8 cellular contexts compared by ENCODE assay signal in the genomic region with DNA sequence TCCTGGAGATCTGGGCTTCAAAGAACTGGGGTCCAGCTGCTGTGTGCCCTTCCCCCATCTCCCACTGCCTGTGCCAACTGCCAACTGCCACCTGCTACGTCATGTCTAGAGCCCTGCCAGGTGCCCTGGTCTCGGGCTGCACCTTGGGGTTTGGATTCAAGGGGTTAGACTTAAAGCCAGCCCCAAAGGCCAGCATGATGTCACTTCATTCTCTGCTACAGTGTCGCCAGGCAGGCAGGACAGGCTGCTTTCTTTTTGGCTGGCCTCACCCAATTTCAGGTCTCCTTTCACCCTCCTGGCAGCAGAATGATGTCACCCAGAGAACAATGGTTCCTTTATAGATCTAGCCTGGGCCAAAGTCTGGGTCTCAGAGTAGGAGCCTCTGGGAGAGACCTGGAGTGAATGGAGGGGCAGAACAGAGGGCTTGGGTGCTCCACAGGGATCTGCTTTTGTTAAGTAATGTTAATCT.
DNase-seq lines count a peak whose midpoint lies in the region; ATAC-seq and TF ChIP-seq lines count a peak whose summit lies in the region.

No MANE protein-coding gene starts in this region.

- no peaks in the 10 kb centered on the region for H3K9me3 ChIP-seq in suprapubic skin

- no peak for TF ChIP-seq EP300 in Ishikawa (IDR thresholded peaks at IDR 0.05; ENCODE audit: borderline replicate concordance)
- TF ChIP-seq EP300 in suprapubic skin (IDR thresholded peaks at IDR 0.05) = no peak

- ATAC-seq in GM18873 (IDR thresholded peaks at IDR 0.05; ENCODE audit: low FRiP score, unreplicated experiment) = no peak
- no peak for ATAC-seq in GM18867 (IDR thresholded peaks at IDR 0.05; ENCODE audit: unreplicated experiment)
- ATAC-seq in HG03442 (IDR thresholded peaks at IDR 0.05; ENCODE audit: unreplicated experiment) = no peak
- no peak for ATAC-seq in GM19452 (IDR thresholded peaks at IDR 0.05; ENCODE audit: unreplicated experiment)

- no peak overlapping the region for H3K4me3 ChIP-seq in suprapubic skin

- H3K27me3 ChIP-seq in suprapubic skin = no peaks in the 10 kb centered on the region

- no peaks in the 10 kb centered on the region for H3K36me3 ChIP-seq in suprapubic skin

- H3K4me1 ChIP-seq in suprapubic skin = peaks cover 20% of the 10 kb centered on the region

- H3K27ac ChIP-seq in suprapubic skin = peak overlapping the region; percentile 71

- peak; percentile 95 for DNase-seq in SW480 (ENCODE audit: low spot score)
- DNase-seq in iPS-NIHi7 (ENCODE audit: extremely low spot score) = peak; percentile 43
- no peak for DNase-seq in suprapubic skin (ENCODE audit: low spot score in 2 of 2)

- WGBS in suprapubic skin = 65% methylated on average over 3 of the region's 3 CpGs

- no peak for TF ChIP-seq POLR2A in suprapubic skin (IDR thresholded peaks at IDR 0.05)

- no peak for TF ChIP-seq CTCF in suprapubic skin (IDR thresholded peaks at IDR 0.05)

- TF ChIP-seq RAD21 in Ishikawa (IDR thresholded peaks at IDR 0.05; ENCODE audit: low read depth) = no peak; the same call in 1 of the 2 replicates

TF ChIP-seq in Ishikawa, 13 proteins besides CTCF, POLR2A, EP300 and RAD21:
- TF ChIP-seq, protein P1, sequence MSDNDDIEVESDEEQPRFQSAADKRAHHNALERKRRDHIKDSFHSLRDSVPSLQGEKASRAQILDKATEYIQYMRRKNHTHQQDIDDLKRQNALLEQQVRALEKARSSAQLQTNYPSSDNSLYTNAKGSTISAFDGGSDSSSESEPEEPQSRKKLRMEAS (IDR thresholded peaks at IDR 0.05) = 0 out of 2 replicates have a peak, but pooled peaks have one; percentile 8
- TF ChIP-seq FOXM1 (IDR thresholded peaks at IDR 0.05; ENCODE audit: borderline replicate concordance, low read depth) (no peak), CREB1 (IDR thresholded peaks at IDR 0.05; ENCODE audit: low read depth) (0 out of 2 replicates have a peak, but pooled peaks have one; percentile 16), TCF12 (IDR thresholded peaks at IDR 0.05; ENCODE audit: low read depth) (peak; percentile 70)
TF ChIP-seq in Ishikawa: peak in this region for 3.

Comparison
In these comparisons a context has a peak if more than half of its experiments do, and no peak if none do; other contexts are left out.
1. DNase-seq: peak in SW480 (single experiment) and iPS-NIHi7 (single experiment); none in suprapubic skin (0 of 2).